ENCODE assay signal across 20 cellular contexts in genomic region chr1:62234709-62235108, GRCh38. TPM values are rescaled to one million over a fixed set of nuclear protein-coding genes. Genes with fewer than 3 reads are reported as not detected.
DNase-seq lines count a peak whose midpoint lies in the region; ATAC-seq, FAIRE-seq and TF ChIP-seq lines count a peak whose summit lies in the region.
"Had no signal": no experiment of that assay in that cellular context is flagged by ENCODE, and none has a peak within 500 bp of the region (broad histone marks: within the 10 kb centered on the region; RNA-seq: fewer than 3 reads in every experiment).

No MANE protein-coding gene starts in this region.

- peaks cover 52% of the 10 kb centered on the region for H3K4me1 Mint-ChIP-seq in astrocyte (ENCODE audit: low read depth, unreplicated experiment)
- no peaks in the 10 kb centered on the region for H3K4me1 Mint-ChIP-seq in activated CD8-positive, alpha-beta T cell treated with anti-CD3 and anti-CD28 coated beads for 36 hours (ENCODE audit: low read depth)
- H3K4me1 Mint-ChIP-seq in CD8-positive, alpha-beta T cell (ENCODE audit: low read depth) = no peaks in the 10 kb centered on the region

- no peak overlapping the region for H3K4me3 ChIP-seq in HCT116 (replicated peaks in 1 of 2; ENCODE audit: low read depth in 1 of 2, low read length in 2 of 2)
- H3K4me3 ChIP-seq in astrocyte (ENCODE audit: insufficient read depth, low read depth, low read length) = no peak overlapping the region
- no peak overlapping the region for H3K4me3 ChIP-seq in keratinocyte (ENCODE audit: control insufficient read depth in 2 of 3, extremely low read depth in 1 of 3, insufficient read depth in 2 of 3, low read depth in 1 of 3, low read length in 3 of 3)
- H3K4me3 ChIP-seq in MG63 = no peak overlapping the region
- no peak overlapping the region for H3K4me3 ChIP-seq in CD8-positive, alpha-beta T cell (ENCODE audit: low read depth, low read length)
- H3K4me3 ChIP-seq: SK-N-MC had no signal

- CTCF ChIA-PET in HCT116 (lab: Charles Lee) = no interaction called here
- CTCF ChIA-PET in activated CD8-positive, alpha-beta T cell treated with anti-CD3 and anti-CD28 coated beads for 36 hours (lab: Charles Lee) = interaction anchor here (1.1 kb wide), 1 partner anchor 15 kb away, joined by 3 read pairs; no protein-coding TSS in a partner anchor
- CTCF ChIA-PET in CD8-positive, alpha-beta T cell (lab: Charles Lee) = no interaction called here

- H3K27ac Mint-ChIP-seq in astrocyte (ENCODE audit: unreplicated experiment) = peak overlapping the region; percentile 91
- no peak overlapping the region for H3K27ac Mint-ChIP-seq in activated CD8-positive, alpha-beta T cell treated with anti-CD3 and anti-CD28 coated beads for 36 hours
- H3K27ac Mint-ChIP-seq in CD8-positive, alpha-beta T cell = no peak overlapping the region

- peaks cover 2% of the 10 kb centered on the region for H3K36me3 Mint-ChIP-seq in astrocyte (ENCODE audit: low read depth, unreplicated experiment)
- H3K36me3 Mint-ChIP-seq in activated CD8-positive, alpha-beta T cell treated with anti-CD3 and anti-CD28 coated beads for 36 hours (ENCODE audit: low read depth) = no peaks in the 10 kb centered on the region
- H3K36me3 Mint-ChIP-seq in CD8-positive, alpha-beta T cell = no peaks in the 10 kb centered on the region

- H3K79me2 ChIP-seq in HCT116 (ENCODE audit: insufficient read depth, low read length) (no peaks in the 10 kb centered on the region), astrocyte (ENCODE audit: insufficient read depth, low read length) (no peaks in the 10 kb centered on the region), keratinocyte (ENCODE audit: control insufficient read depth, insufficient read depth, low read length) (no peaks in the 10 kb centered on the region)

- H3K27me3 Mint-ChIP-seq in astrocyte (ENCODE audit: low read depth, unreplicated experiment) = no peaks in the 10 kb centered on the region
- peaks cover 3% of the 10 kb centered on the region for H3K27me3 Mint-ChIP-seq in activated CD8-positive, alpha-beta T cell treated with anti-CD3 and anti-CD28 coated beads for 36 hours
- H3K27me3 Mint-ChIP-seq in CD8-positive, alpha-beta T cell (ENCODE audit: low read depth) = peaks cover 12% of the 10 kb centered on the region

- no peaks in the 10 kb centered on the region for H3K9me1 ChIP-seq in keratinocyte (ENCODE audit: control insufficient read depth, extremely low read depth, insufficient read depth, low read length)

- H3K4me2 ChIP-seq in HCT116 (ENCODE audit: low read length) = peak overlapping the region; percentile 24; the same call in 1 of the 2 replicates
- H3K4me2 ChIP-seq in astrocyte (ENCODE audit: low read length) = no peak overlapping the region
- H3K4me2 ChIP-seq in keratinocyte (ENCODE audit: control insufficient read depth, extremely low read depth, insufficient read depth, low read depth, low read length) = peak overlapping the region; percentile 19

- H2AFZ ChIP-seq in HCT116 (ENCODE audit: low read depth, low read length, poor library complexity, severe bottlenecking) (peak overlapping the region; percentile 93), astrocyte (ENCODE audit: low read depth, low read length) (no peak overlapping the region), keratinocyte (ENCODE audit: control insufficient read depth, low read length) (no peak overlapping the region)

- RAD21 ChIA-PET in HCT116 (lab: Charles Lee; ENCODE audit: low non-redundant PET in 1 of 2, low total read pairs in 2 of 2, uncharacterized antibody in 2 of 2, unreplicated experiment in 2 of 2) = no interaction called here

- peaks cover 16 to 48% of the 10 kb centered on the region in 2 experiments for H3K4me1 ChIP-seq in HCT116 (ENCODE audit: control insufficient read depth in 1 of 2, insufficient read depth in 2 of 2, low read length in 2 of 2)
- peaks cover 17% of the 10 kb centered on the region for H3K4me1 ChIP-seq in astrocyte (ENCODE audit: insufficient read depth, low read length)
- H3K4me1 ChIP-seq in keratinocyte (ENCODE audit: control insufficient read depth, extremely low read depth, insufficient read depth, low read length) = peaks cover 58% of the 10 kb centered on the region
- no peaks in the 10 kb centered on the region for H3K4me1 ChIP-seq in CD8-positive, alpha-beta T cell (ENCODE audit: insufficient read depth, low read length)

- no peak for FAIRE-seq in astrocyte (lab: Jason Lieb, UNC)
- FAIRE-seq in keratinocyte (lab: Jason Lieb, UNC) = peak; percentile 61

- ATAC-seq in HCT116 = peak; percentile 25; the same call in 1 of the 2 replicates
- ATAC-seq in activated CD8-positive, alpha-beta T cell treated with anti-CD3 and anti-CD28 coated beads for 36 hours = no peak
- no peak for ATAC-seq in CD8-positive, alpha-beta T cell
- ATAC-seq: Right ventricle myocardium inferior had no signal

- POLR2A ChIA-PET in HCT116 (lab: Charles Lee) = no interaction called here
- POLR2A ChIA-PET in activated CD8-positive, alpha-beta T cell treated with anti-CD3 and anti-CD28 coated beads for 36 hours (lab: Charles Lee) = no interaction called here
- POLR2A ChIA-PET in CD8-positive, alpha-beta T cell (lab: Charles Lee) = no interaction called here

- intact Hi-C loops in HCT116 (cut with micrococcal nuclease) = loop anchor here (5.0 kb wide), 1 partner anchor 47 kb away; no protein-coding TSS in a partner anchor
- intact Hi-C loops in activated CD8-positive, alpha-beta T cell treated with anti-CD3 and anti-CD28 coated beads for 36 hours (cut with micrococcal nuclease) = no loop called here
- intact Hi-C loops in CD8-positive, alpha-beta T cell (cut with DNase I, micrococcal nuclease) = no loop called here

- dilution Hi-C loops in keratinocyte (cut with MboI; ENCODE audit: extremely low pct_ligation_motif_present, low sequenced_read_pairs) = no loop called here

- TF ChIP-seq CTCF in HCT116 (IDR thresholded peaks at IDR 0.05 in 2 of 3, conservative IDR thresholded peaks at IDR 0.05 in 1 of 3; ENCODE audit: borderline replicate concordance in 1 of 3, insufficient read depth in 1 of 3, low read depth in 2 of 3, low read length in 2 of 3) = no peak
- TF ChIP-seq CTCF in astrocyte (IDR thresholded peaks at IDR 0.05; ENCODE audit: insufficient read depth, low read depth, low read length) = no peak
- no peak for TF ChIP-seq CTCF in keratinocyte (optimal IDR thresholded peaks at IDR 0.05 in 1 of 3, IDR thresholded peaks at IDR 0.05 in 1 of 3, conservative IDR thresholded peaks at IDR 0.05 in 1 of 3; ENCODE audit: extremely low read depth in 1 of 3, insufficient read depth in 2 of 3, low read length in 3 of 3)
- TF ChIP-seq CTCF in activated CD8-positive, alpha-beta T cell treated with anti-CD3 and anti-CD28 coated beads for 36 hours (IDR thresholded peaks at IDR 0.05) = no peak
- TF ChIP-seq CTCF in CD8-positive, alpha-beta T cell (IDR thresholded peaks at IDR 0.05) = no peak

- H3K9ac ChIP-seq in HCT116 (ENCODE audit: low read length) (no peak overlapping the region), astrocyte (ENCODE audit: low read length) (no peak overlapping the region), keratinocyte (ENCODE audit: control insufficient read depth, extremely low read depth, insufficient read depth, low read length) (no peak overlapping the region)

- DNase-seq in EL = peak; percentile 59
- no peak for DNase-seq in HCT116 (ENCODE audit: low read depth, low spot score)
- DNase-seq in astrocyte (ENCODE audit: low read depth) = no peak
- no peak for DNase-seq in keratinocyte (ENCODE audit: low read depth, low spot score)
- DNase-seq in MG63 = no peak
- no peak for DNase-seq in DMS53 treated with DMSO at 0.1 percent for 48 hours (lab: John Stamatoyannopoulos, UW; ENCODE audit: unreplicated experiment)
- DNase-seq in activated CD8-positive, alpha-beta T cell treated with anti-CD3 and anti-CD28 coated beads for 36 hours = no peak
- DNase-seq in CD8-positive, alpha-beta T cell = no peak
- DNase-seq: DMS 273 treated with DMSO at 0.1 percent for 48 hours, HCEC 1CT, KBM-7, NCI-H1436, NCI-H2029, NCI-H748 treated with DMSO at 0.1 percent for 48 hours had no signal

- no peaks in the 10 kb centered on the region for H3K27me3 ChIP-seq in HCT116 (ENCODE audit: insufficient read depth, low read length)
- no peaks in the 10 kb centered on the region for H3K27me3 ChIP-seq in astrocyte (ENCODE audit: insufficient read depth, low read length)
- H3K27me3 ChIP-seq in keratinocyte (ENCODE audit: control insufficient read depth, extremely low read depth, insufficient read depth, low read length) = no peaks in the 10 kb centered on the region
- no peaks in the 10 kb centered on the region for H3K27me3 ChIP-seq in MG63
- no peaks in the 10 kb centered on the region for H3K27me3 ChIP-seq in CD8-positive, alpha-beta T cell (ENCODE audit: insufficient read depth, low read length)

- no peak for TF ChIP-seq POLR2A in HCT116 (IDR thresholded peaks at IDR 0.05; ENCODE audit: borderline replicate concordance, extremely low read depth, insufficient read depth, insufficient read length)

- no peak for TF ChIP-seq RAD21 in HCT116 (IDR thresholded peaks at IDR 0.05; ENCODE audit: low read depth)

- H4K20me1 ChIP-seq in HCT116 (ENCODE audit: insufficient read depth) (no peaks in the 10 kb centered on the region), astrocyte (ENCODE audit: insufficient read depth, low read length) (no peaks in the 10 kb centered on the region), keratinocyte (ENCODE audit: control insufficient read depth, extremely low read depth, insufficient read depth, low read length) (no peaks in the 10 kb centered on the region)

- H3K9me3 Mint-ChIP-seq in astrocyte (ENCODE audit: unreplicated experiment) = peaks cover 1% of the 10 kb centered on the region
- H3K9me3 Mint-ChIP-seq in activated CD8-positive, alpha-beta T cell treated with anti-CD3 and anti-CD28 coated beads for 36 hours = no peaks in the 10 kb centered on the region
- no peaks in the 10 kb centered on the region for H3K9me3 Mint-ChIP-seq in CD8-positive, alpha-beta T cell

- BruUV-seq in HCT116 (replicated peaks; lab: Mats Ljungman, UMichigan) = no TSS peak

- no peak overlapping the region for H3K4me3 Mint-ChIP-seq in astrocyte (ENCODE audit: unreplicated experiment)
- no peak overlapping the region for H3K4me3 Mint-ChIP-seq in activated CD8-positive, alpha-beta T cell treated with anti-CD3 and anti-CD28 coated beads for 36 hours
- no peak overlapping the region for H3K4me3 Mint-ChIP-seq in CD8-positive, alpha-beta T cell

- H3K36me3 ChIP-seq in HCT116 (ENCODE audit: control insufficient read depth in 1 of 2, insufficient read depth in 2 of 2, low read length in 2 of 2) (no peaks in the 10 kb centered on the region), astrocyte (ENCODE audit: insufficient read depth, low read length) (no peaks in the 10 kb centered on the region), keratinocyte (ENCODE audit: control insufficient read depth in 2 of 2, extremely low read depth in 1 of 2, insufficient read depth in 2 of 2, low read length in 2 of 2) (no peaks in the 10 kb centered on the region), MG63 (no peaks in the 10 kb centered on the region)
- no peaks in the 10 kb centered on the region for H3K36me3 ChIP-seq in CD8-positive, alpha-beta T cell (ENCODE audit: insufficient read depth, low read length)

- H3K9me3 ChIP-seq in HCT116 (ENCODE audit: control insufficient read depth in 1 of 2, insufficient read depth in 1 of 2, low read depth in 1 of 2, low read length in 2 of 2) = no peaks in the 10 kb centered on the region
- no peaks in the 10 kb centered on the region for H3K9me3 ChIP-seq in astrocyte (ENCODE audit: insufficient read depth, low read depth, low read length)
- no peaks in the 10 kb centered on the region for H3K9me3 ChIP-seq in keratinocyte (ENCODE audit: control insufficient read depth, low read depth, low read length)
- H3K9me3 ChIP-seq in MG63 = no peaks in the 10 kb centered on the region
- H3K9me3 ChIP-seq in CD8-positive, alpha-beta T cell (ENCODE audit: low read length) = no peaks in the 10 kb centered on the region

- H3K9me2 ChIP-seq in HCT116 (ENCODE audit: insufficient read depth) = no peaks in the 10 kb centered on the region

- H3K27ac ChIP-seq in HCT116 (ENCODE audit: low read depth, low read length) (no peak overlapping the region), astrocyte (ENCODE audit: low read depth, low read length) (no peak overlapping the region), keratinocyte (ENCODE audit: control insufficient read depth, insufficient read depth, low read length) (no peak overlapping the region)
- no peak overlapping the region for H3K27ac ChIP-seq in CD8-positive, alpha-beta T cell (ENCODE audit: low read depth, low read length)
- H3K27ac ChIP-seq: C4-2B, SK-N-MC had no signal

RNA-seq across cellular contexts. Expression of gene L1TD1, which starts 40.1 kb away (rescaled TPM):
- 0.20 TPM for total RNA-seq in HCT116 (2021; ENCODE audit: unreplicated experiment)
- polyA plus RNA-seq in HCT116 (2012) = not detected in 2 replicates
- total RNA-seq in astrocyte = 9.9 and 10.6 TPM in 2 replicates
- 0.12 to 0.24 TPM (median 0.20 TPM) in 3 replicates for polyA plus RNA-seq in keratinocyte
- 0.15 TPM for polyA plus RNA-seq in keratinocyte (2011; ENCODE audit: low read depth)
- 0.10 and 0.16 TPM in 2 replicates for polyA plus RNA-seq in keratinocyte (2011; cell fraction: cytosol; rRNA removed)
- 0.16 and 0.19 TPM in 2 replicates for polyA plus RNA-seq in keratinocyte (2011; cell fraction: nucleus; rRNA removed)
- polyA plus RNA-seq in keratinocyte (2012; ENCODE audit: low replicate concordance) = 0.06 and 0.36 TPM in 2 replicates
- polyA minus RNA-seq in keratinocyte = 0.06 TPM in 1 of 3 replicates, not detected in the others
- not detected for polyA minus RNA-seq in keratinocyte (2011; cell fraction: cytosol; rRNA and poly(A)+ RNA removed)
- polyA minus RNA-seq in keratinocyte (2011; cell fraction: nucleus; rRNA and poly(A)+ RNA removed) = 0.16 TPM in 1 of 2 replicates, not detected in the other
- total RNA-seq in MG63 (2014; rRNA removed; shearing (Covaris generic); ENCODE audit: low replicate concordance) = not detected in 2 replicates
- not detected for total RNA-seq in activated CD8-positive, alpha-beta T cell treated with anti-CD3 and anti-CD28 coated beads for 36 hours
- total RNA-seq in CD8-positive, alpha-beta T cell = not detected
- total RNA-seq: A673, Daoy, NCI-H460, Right ventricle myocardium inferior had no signal
